In the genomic region with DNA sequence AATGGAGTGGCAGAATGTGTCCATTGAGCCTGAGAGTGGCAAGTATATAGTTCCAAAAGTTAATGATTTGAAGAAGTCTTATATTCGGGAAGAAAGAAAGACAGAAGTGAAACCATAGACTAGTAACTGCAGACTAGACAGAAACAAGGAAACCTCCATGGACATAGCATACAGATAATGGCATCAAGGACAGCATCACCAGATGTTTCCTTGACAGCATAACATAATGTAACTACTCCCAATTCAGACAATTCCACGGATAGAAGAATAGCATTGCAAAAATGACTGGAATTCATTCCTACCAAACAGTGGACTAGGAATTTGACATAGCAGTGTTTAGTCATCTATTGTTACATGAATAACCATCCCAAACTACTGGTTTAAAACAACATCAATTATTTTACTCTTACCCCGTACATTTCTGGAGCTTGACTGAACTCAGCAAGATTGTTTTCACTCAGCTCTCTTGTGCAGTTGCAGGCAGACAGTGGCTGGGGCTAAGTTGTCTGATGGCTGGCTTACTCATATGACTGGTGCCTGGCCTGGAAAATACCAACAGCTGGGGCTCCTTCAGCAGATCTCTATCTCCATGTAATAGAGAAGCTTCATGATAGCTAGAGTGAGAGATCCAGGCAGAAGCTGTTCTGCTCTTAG, we compare ENCODE assay signal across 8 cellular contexts.
DNase-seq lines count a peak whose midpoint lies in the region; ATAC-seq and TF ChIP-seq lines count a peak whose summit lies in the region.

No MANE protein-coding gene starts in this region.

- H2BK120ac ChIP-seq in mesenchymal stem cell (ENCODE audit: low read depth, low read length): no peak overlapping the region

- H3K14ac ChIP-seq in mesenchymal stem cell (ENCODE audit: low read length in 2 of 2): no peak overlapping the region

- H3K4ac ChIP-seq in mesenchymal stem cell (ENCODE audit: low read depth in 1 of 2, low read length in 2 of 2): no peak overlapping the region

- H3K27ac Mint-ChIP-seq in Caco-2 (ENCODE audit: unreplicated experiment): no peak overlapping the region

- peak overlapping the region; percentile 95 for H3K27ac ChIP-seq in mesenchymal stem cell (ENCODE audit: low read length, poor library complexity, severe bottlenecking)
- H3K27ac ChIP-seq in A673 (ENCODE audit: low read depth, low read length, poor library complexity, severe bottlenecking): no peak overlapping the region

- CTCF ChIA-PET in Caco-2 (lab: Charles Lee) (no interaction called here), A673 (lab: Charles Lee) (no interaction called here)

- no peak overlapping the region for H3K4me3 Mint-ChIP-seq in Caco-2 (ENCODE audit: unreplicated experiment)

- intact Hi-C loops in Caco-2 (cut with micrococcal nuclease; ENCODE audit: unreplicated experiment): no loop called here
- intact Hi-C loops in A673 (cut with micrococcal nuclease; ENCODE audit: unreplicated experiment): no loop called here

- H4K91ac ChIP-seq in mesenchymal stem cell (ENCODE audit: low read length): no peak overlapping the region

- no peaks in the 10 kb centered on the region for H3K27me3 ChIP-seq in mesenchymal stem cell (ENCODE audit: control insufficient read depth in 1 of 2, insufficient read depth in 1 of 2, low read length in 2 of 2)
- no peaks in the 10 kb centered on the region for H3K27me3 ChIP-seq in Caco-2 (replicated peaks; ENCODE audit: control insufficient read depth, insufficient read depth, low read length)
- no peaks in the 10 kb centered on the region for H3K27me3 ChIP-seq in A673 (replicated peaks; ENCODE audit: insufficient read depth, low read depth, low read length, poor library complexity)

- peaks cover 29% of the 10 kb centered on the region for H3K9me3 Mint-ChIP-seq in Caco-2 (ENCODE audit: unreplicated experiment)

- TF ChIP-seq CTCF in Caco-2 (IDR thresholded peaks at IDR 0.05; ENCODE audit: insufficient read depth in 1 of 2, low read depth in 1 of 2, low read length in 1 of 2, severe bottlenecking in 1 of 2, unreplicated experiment in 1 of 2) (no peak), A673 (conservative IDR thresholded peaks at IDR 0.05; ENCODE audit: low read depth, low read length) (no peak)

- DNase-seq in mesenchymal stem cell (peak; percentile 89), Caco-2 (no peak), A673 (ENCODE audit: low spot score) (no peak)
- DNase-seq in activated T-cell treated with anti-CD3 and anti-CD28 coated beads, Interleukin-2, amount 50 U/mL, for 1 hour: no peak
- no peak for DNase-seq in stimulated activated CD4-positive, alpha-beta T cell treated with anti-CD3 and anti-CD28 coated beads, Interleukin-1b, Interleukin-23, amount 100 ng/mL, for 48 hours

- no peak overlapping the region for H4K8ac ChIP-seq in mesenchymal stem cell (ENCODE audit: low read length)

- no peak overlapping the region for H2AFZ ChIP-seq in mesenchymal stem cell (ENCODE audit: low read depth, low read length)

- POLR2A ChIA-PET in Caco-2 (lab: Charles Lee) (no interaction called here), A673 (lab: Charles Lee; ENCODE audit: low non-redundant PET) (no interaction called here)

- no peak overlapping the region for H3K23ac ChIP-seq in mesenchymal stem cell (ENCODE audit: low read length in 2 of 2)

- H3K4me1 Mint-ChIP-seq in Caco-2 (ENCODE audit: low read depth, unreplicated experiment): peaks cover 12% of the 10 kb centered on the region

- H3K4me3 ChIP-seq in mesenchymal stem cell (ENCODE audit: insufficient read depth in 1 of 2, low read depth in 1 of 2, low read length in 2 of 2) (no peak overlapping the region), Caco-2 (ENCODE audit: low read depth, low read length) (no peak overlapping the region), A673 (ENCODE audit: low read depth, low read length, poor library complexity, severe bottlenecking) (no peak overlapping the region)

- H3K27me3 Mint-ChIP-seq in Caco-2 (ENCODE audit: insufficient read depth, unreplicated experiment): no peaks in the 10 kb centered on the region

- no peak overlapping the region for H2AK5ac ChIP-seq in mesenchymal stem cell (ENCODE audit: low read length, severe bottlenecking)

- no peak overlapping the region for H3K18ac ChIP-seq in mesenchymal stem cell (ENCODE audit: low read depth in 1 of 2, low read length in 2 of 2)

- H3K4me1 ChIP-seq in mesenchymal stem cell (ENCODE audit: control insufficient read depth, insufficient read depth, low read depth, low read length) (peaks cover 8% of the 10 kb centered on the region), Caco-2 (peaks cover 9% of the 10 kb centered on the region), A673 (ENCODE audit: insufficient read depth, low read length, poor library complexity, severe bottlenecking) (no peaks in the 10 kb centered on the region)

- no peaks in the 10 kb centered on the region for H3K79me1 ChIP-seq in mesenchymal stem cell (replicated peaks; ENCODE audit: low read length, poor library complexity, severe bottlenecking)

- H3K4me2 ChIP-seq in mesenchymal stem cell (ENCODE audit: low read length, poor library complexity, severe bottlenecking): peak overlapping the region; percentile 32

- WGBS in mesenchymal stem cell: 41% methylated on average over 3 of the region's 3 CpGs

- BruUV-seq in Caco-2 (replicated peaks; lab: Mats Ljungman, UMichigan) (no TSS peak), A673 (replicated peaks; lab: Mats Ljungman, UMichigan) (no TSS peak)

- no peak overlapping the region for H2BK15ac ChIP-seq in mesenchymal stem cell (ENCODE audit: low read depth, poor library complexity, severe bottlenecking)

- H3K36me3 ChIP-seq in mesenchymal stem cell (ENCODE audit: control insufficient read depth in 1 of 2, insufficient read depth in 2 of 2, low read depth in 1 of 2, low read length in 2 of 2): no peaks in the 10 kb centered on the region
- H3K36me3 ChIP-seq in Caco-2 (ENCODE audit: control insufficient read depth, insufficient read depth, low read length): no peaks in the 10 kb centered on the region
- no peaks in the 10 kb centered on the region for H3K36me3 ChIP-seq in A673 (ENCODE audit: insufficient read depth, low read length, poor library complexity, severe bottlenecking)

- H2BK5ac ChIP-seq in mesenchymal stem cell (ENCODE audit: low read depth, low read length, poor library complexity, severe bottlenecking): no peak overlapping the region

- no peaks in the 10 kb centered on the region for H3K36me3 Mint-ChIP-seq in Caco-2 (ENCODE audit: insufficient read depth, unreplicated experiment)

- no peak overlapping the region for H2BK12ac ChIP-seq in mesenchymal stem cell (ENCODE audit: low read length in 2 of 2)

- peak overlapping the region; percentile 44 for H3K9ac ChIP-seq in mesenchymal stem cell (ENCODE audit: low read length)

- no peaks in the 10 kb centered on the region for H3K9me3 ChIP-seq in mesenchymal stem cell (ENCODE audit: control insufficient read depth, low read length)
- H3K9me3 ChIP-seq in Caco-2: no peaks in the 10 kb centered on the region
- no peaks in the 10 kb centered on the region for H3K9me3 ChIP-seq in A673 (ENCODE audit: low read depth, low read length, poor library complexity, severe bottlenecking)

- ATAC-seq in GM18511 (IDR thresholded peaks at IDR 0.05; ENCODE audit: unreplicated experiment) (peak; percentile 83), HG02763 (IDR thresholded peaks at IDR 0.05; ENCODE audit: unreplicated experiment) (peak; percentile 53), SK-N-SH treated with all-trans-retinoic acid at 6 μM for 48 hours (peak; percentile 92)

TF ChIP-seq in SK-N-SH treated with all-trans-retinoic acid at 6 μM for 48 hours, 23 proteins besides CTCF, POLR2A, EP300 and RAD21 (continues in another document):
- TF ChIP-seq ZNF70 (CRISPR knock-in tag; IDR thresholded peaks at IDR 0.05): no peak
- no peak for TF ChIP-seq SNAI2 (CRISPR knock-in tag; IDR thresholded peaks at IDR 0.05)
- TF ChIP-seq ZNF565 (CRISPR knock-in tag; conservative IDR thresholded peaks at IDR 0.05; ENCODE audit: low read depth): no peak
- TF ChIP-seq CSDC2 (CRISPR knock-in tag; IDR thresholded peaks at IDR 0.05): no peak
- TF ChIP-seq ZFP3 (CRISPR knock-in tag; IDR thresholded peaks at IDR 0.05): no peak
- TF ChIP-seq TSHZ2 (CRISPR knock-in tag; IDR thresholded peaks at IDR 0.05): no peak
- TF ChIP-seq TOX (CRISPR knock-in tag; IDR thresholded peaks at IDR 0.05; ENCODE audit: borderline replicate concordance): no peak
- TF ChIP-seq ISL1 (CRISPR knock-in tag; IDR thresholded peaks at IDR 0.05): no peak
- TF ChIP-seq BACH2 (CRISPR knock-in tag; IDR thresholded peaks at IDR 0.05; ENCODE audit: borderline replicate concordance): no peak
- TF ChIP-seq GLIS3 (CRISPR knock-in tag; IDR thresholded peaks at IDR 0.05): no peak
- TF ChIP-seq ARNTL (CRISPR knock-in tag; IDR thresholded peaks at IDR 0.05; ENCODE audit: borderline replicate concordance, low read depth): no peak
- no peak for TF ChIP-seq ZFP30 (CRISPR knock-in tag; IDR thresholded peaks at IDR 0.05)
- TF ChIP-seq TCF4 (CRISPR knock-in tag; IDR thresholded peaks at IDR 0.05; ENCODE audit: borderline replicate concordance): no peak
